In the genomic region with DNA sequence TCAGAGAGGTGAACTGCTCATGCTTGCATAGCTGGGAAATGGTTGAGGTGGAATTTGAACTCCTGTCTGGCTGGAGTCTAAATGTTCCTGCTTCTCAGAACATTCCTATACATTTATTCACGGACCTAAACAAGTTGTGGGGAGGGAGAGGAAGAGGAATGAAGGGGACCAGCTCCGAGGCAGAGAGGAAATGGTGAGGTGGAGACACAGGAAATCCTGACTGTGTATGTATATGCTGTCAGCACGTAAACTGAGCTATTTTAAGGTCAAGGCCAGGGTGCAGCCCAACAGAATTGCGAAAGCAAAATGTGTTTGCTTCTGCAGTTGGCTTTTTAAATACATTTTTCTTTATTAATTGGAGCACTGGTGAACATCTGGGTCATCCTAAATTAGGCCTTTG, we compare ENCODE assay signal across 1 cellular context.
TF ChIP-seq lines count a peak whose summit lies in the region.

No MANE protein-coding gene starts in this region.

TF ChIP-seq in GM12878, 131 proteins besides CTCF, POLR2A, EP300 and RAD21 (continued from another document):
- TF ChIP-seq, protein P1, sequence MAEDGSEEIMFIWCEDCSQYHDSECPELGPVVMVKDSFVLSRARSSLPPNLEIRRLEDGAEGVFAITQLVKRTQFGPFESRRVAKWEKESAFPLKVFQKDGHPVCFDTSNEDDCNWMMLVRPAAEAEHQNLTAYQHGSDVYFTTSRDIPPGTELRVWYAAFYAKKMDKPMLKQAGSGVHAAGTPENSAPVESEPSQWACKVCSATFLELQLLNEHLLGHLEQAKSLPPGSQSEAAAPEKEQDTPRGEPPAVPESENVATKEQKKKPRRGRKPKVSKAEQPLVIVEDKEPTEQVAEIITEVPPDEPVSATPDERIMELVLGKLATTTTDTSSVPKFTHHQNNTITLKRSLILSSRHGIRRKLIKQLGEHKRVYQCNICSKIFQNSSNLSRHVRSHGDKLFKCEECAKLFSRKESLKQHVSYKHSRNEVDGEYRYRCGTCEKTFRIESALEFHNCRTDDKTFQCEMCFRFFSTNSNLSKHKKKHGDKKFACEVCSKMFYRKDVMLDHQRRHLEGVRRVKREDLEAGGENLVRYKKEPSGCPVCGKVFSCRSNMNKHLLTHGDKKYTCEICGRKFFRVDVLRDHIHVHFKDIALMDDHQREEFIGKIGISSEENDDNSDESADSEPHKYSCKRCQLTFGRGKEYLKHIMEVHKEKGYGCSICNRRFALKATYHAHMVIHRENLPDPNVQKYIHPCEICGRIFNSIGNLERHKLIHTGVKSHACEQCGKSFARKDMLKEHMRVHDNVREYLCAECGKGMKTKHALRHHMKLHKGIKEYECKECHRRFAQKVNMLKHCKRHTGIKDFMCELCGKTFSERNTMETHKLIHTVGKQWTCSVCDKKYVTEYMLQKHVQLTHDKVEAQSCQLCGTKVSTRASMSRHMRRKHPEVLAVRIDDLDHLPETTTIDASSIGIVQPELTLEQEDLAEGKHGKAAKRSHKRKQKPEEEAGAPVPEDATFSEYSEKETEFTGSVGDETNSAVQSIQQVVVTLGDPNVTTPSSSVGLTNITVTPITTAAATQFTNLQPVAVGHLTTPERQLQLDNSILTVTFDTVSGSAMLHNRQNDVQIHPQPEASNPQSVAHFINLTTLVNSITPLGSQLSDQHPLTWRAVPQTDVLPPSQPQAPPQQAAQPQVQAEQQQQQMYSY (CRISPR knock-in tag; IDR thresholded peaks at IDR 0.05), result no peak
- TF ChIP-seq, protein P2, sequence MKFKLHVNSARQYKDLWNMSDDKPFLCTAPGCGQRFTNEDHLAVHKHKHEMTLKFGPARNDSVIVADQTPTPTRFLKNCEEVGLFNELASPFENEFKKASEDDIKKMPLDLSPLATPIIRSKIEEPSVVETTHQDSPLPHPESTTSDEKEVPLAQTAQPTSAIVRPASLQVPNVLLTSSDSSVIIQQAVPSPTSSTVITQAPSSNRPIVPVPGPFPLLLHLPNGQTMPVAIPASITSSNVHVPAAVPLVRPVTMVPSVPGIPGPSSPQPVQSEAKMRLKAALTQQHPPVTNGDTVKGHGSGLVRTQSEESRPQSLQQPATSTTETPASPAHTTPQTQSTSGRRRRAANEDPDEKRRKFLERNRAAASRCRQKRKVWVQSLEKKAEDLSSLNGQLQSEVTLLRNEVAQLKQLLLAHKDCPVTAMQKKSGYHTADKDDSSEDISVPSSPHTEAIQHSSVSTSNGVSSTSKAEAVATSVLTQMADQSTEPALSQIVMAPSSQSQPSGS (IDR thresholded peaks at IDR 0.05; ENCODE audit: low read length), result no peak
